1 cellular context compared by ENCODE assay signal in genomic region chr11:17012712-17013547, GRCh38.
TF ChIP-seq lines count a peak whose summit lies in the region.

No MANE protein-coding gene starts in this region.

TF ChIP-seq in HepG2, 621 proteins besides CTCF, POLR2A, EP300 and RAD21 (continued from another document and continues in another):
- TF ChIP-seq ZBTB39 (CRISPR knock-in tag; IDR thresholded peaks at IDR 0.05) (0 out of 2 replicates have a peak, but pooled peaks have one; percentile 66), ZNF3 (CRISPR knock-in tag; IDR thresholded peaks at IDR 0.05) (no peak), MTERF4 (CRISPR knock-in tag; IDR thresholded peaks at IDR 0.05) (no peak), ZNF264 (CRISPR knock-in tag; IDR thresholded peaks at IDR 0.05) (peak; percentile 48; the same call in 1 of the 2 replicates), PITX1 (CRISPR knock-in tag; IDR thresholded peaks at IDR 0.05) (peak; percentile 62; the same call in 1 of the 2 replicates), ZZZ3 (CRISPR knock-in tag; IDR thresholded peaks at IDR 0.05; ENCODE audit: borderline replicate concordance) (0 out of 2 replicates have a peak, but pooled peaks have one; percentile 21), E2F5 (CRISPR knock-in tag; conservative IDR thresholded peaks at IDR 0.05) (no peak), ZFP90 (CRISPR knock-in tag; IDR thresholded peaks at IDR 0.05; ENCODE audit: borderline replicate concordance) (no peak), ZIK1 (CRISPR knock-in tag; IDR thresholded peaks at IDR 0.05; ENCODE audit: borderline replicate concordance, low read depth) (no peak), MEIS2 (CRISPR knock-in tag; IDR thresholded peaks at IDR 0.05) (peak; percentile 86), ZBTB10 (CRISPR knock-in tag; IDR thresholded peaks at IDR 0.05; ENCODE audit: borderline replicate concordance) (peak; percentile 55; the same call in 1 of the 2 replicates), IKZF1 (IDR thresholded peaks at IDR 0.05) (no peak), EZH2 (conservative IDR thresholded peaks at IDR 0.05; ENCODE audit: low read depth, low read length) (no peak), HIVEP1 (CRISPR knock-in tag; IDR thresholded peaks at IDR 0.05) (peak; percentile 46; the same call in 1 of the 2 replicates), ZNF775 (CRISPR knock-in tag; IDR thresholded peaks at IDR 0.05; ENCODE audit: borderline replicate concordance) (no peak), ZNF138 (CRISPR knock-in tag; IDR thresholded peaks at IDR 0.05; ENCODE audit: low read depth) (no peak), TOPORS (CRISPR knock-in tag; IDR thresholded peaks at IDR 0.05) (no peak), MLX (CRISPR knock-in tag; IDR thresholded peaks at IDR 0.05) (no peak), IRF1 (CRISPR knock-in tag; IDR thresholded peaks at IDR 0.05; ENCODE audit: low read depth) (no peak), KAT7 (CRISPR knock-in tag; IDR thresholded peaks at IDR 0.05; ENCODE audit: borderline replicate concordance) (no peak), ZGPAT (CRISPR knock-in tag; IDR thresholded peaks at IDR 0.05) (peak; percentile 71), STAT6 (CRISPR knock-in tag; IDR thresholded peaks at IDR 0.05; ENCODE audit: borderline replicate concordance) (peak; percentile 68; the same call in 1 of the 2 replicates), ZNF564 (CRISPR knock-in tag; IDR thresholded peaks at IDR 0.05) (peak; percentile 81), NR2C2 (CRISPR knock-in tag; IDR thresholded peaks at IDR 0.05; ENCODE audit: borderline replicate concordance) (peak; percentile 70), PLSCR1 (CRISPR knock-in tag; IDR thresholded peaks at IDR 0.05; ENCODE audit: borderline replicate concordance) (no peak), ZNF30 (CRISPR knock-in tag; IDR thresholded peaks at IDR 0.05) (no peak), ZSCAN9 (CRISPR knock-in tag; IDR thresholded peaks at IDR 0.05; ENCODE audit: borderline replicate concordance) (peak; percentile 29; the same call in 1 of the 2 replicates), TEAD2 (CRISPR knock-in tag; IDR thresholded peaks at IDR 0.05) (no peak), STAG1 (CRISPR knock-in tag; IDR thresholded peaks at IDR 0.05) (peak; percentile 38), SMAD1 (CRISPR knock-in tag; IDR thresholded peaks at IDR 0.05; ENCODE audit: borderline replicate concordance, low read depth) (peak; percentile 38; the same call in 1 of the 2 replicates), ZNF660 (CRISPR knock-in tag; IDR thresholded peaks at IDR 0.05; ENCODE audit: borderline replicate concordance, low read depth) (no peak), ZNF207 (IDR thresholded peaks at IDR 0.05; ENCODE audit: borderline replicate concordance) (no peak), TIGD3 (CRISPR knock-in tag; IDR thresholded peaks at IDR 0.05; ENCODE audit: borderline replicate concordance) (no peak), ZBTB7B (CRISPR knock-in tag; IDR thresholded peaks at IDR 0.05) (peak; percentile 85), ZNF205 (CRISPR knock-in tag; IDR thresholded peaks at IDR 0.05) (peak; percentile 99), MEF2D (CRISPR knock-in tag; IDR thresholded peaks at IDR 0.05) (peak; percentile 75), GMEB1 (CRISPR knock-in tag; IDR thresholded peaks at IDR 0.05; ENCODE audit: borderline replicate concordance) (peak; percentile 30; the same call in 1 of the 2 replicates), ZNF230 (CRISPR knock-in tag; IDR thresholded peaks at IDR 0.05) (no peak), CERS6 (CRISPR knock-in tag; IDR thresholded peaks at IDR 0.05) (no peak)
